In genomic region chr9:38067892-38068615, GRCh38 we compare ENCODE assay signal across 1 cellular context.
TF ChIP-seq lines count a peak whose summit lies in the region.

No MANE protein-coding gene starts in this region.

TF ChIP-seq in WTC11, 78 proteins besides CTCF, POLR2A, EP300 and RAD21 (continued from another document and continues in another):
- TF ChIP-seq, protein P1, sequence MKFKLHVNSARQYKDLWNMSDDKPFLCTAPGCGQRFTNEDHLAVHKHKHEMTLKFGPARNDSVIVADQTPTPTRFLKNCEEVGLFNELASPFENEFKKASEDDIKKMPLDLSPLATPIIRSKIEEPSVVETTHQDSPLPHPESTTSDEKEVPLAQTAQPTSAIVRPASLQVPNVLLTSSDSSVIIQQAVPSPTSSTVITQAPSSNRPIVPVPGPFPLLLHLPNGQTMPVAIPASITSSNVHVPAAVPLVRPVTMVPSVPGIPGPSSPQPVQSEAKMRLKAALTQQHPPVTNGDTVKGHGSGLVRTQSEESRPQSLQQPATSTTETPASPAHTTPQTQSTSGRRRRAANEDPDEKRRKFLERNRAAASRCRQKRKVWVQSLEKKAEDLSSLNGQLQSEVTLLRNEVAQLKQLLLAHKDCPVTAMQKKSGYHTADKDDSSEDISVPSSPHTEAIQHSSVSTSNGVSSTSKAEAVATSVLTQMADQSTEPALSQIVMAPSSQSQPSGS (CRISPR knock-in tag; IDR thresholded peaks at IDR 0.05; ENCODE audit: borderline replicate concordance, low read depth), result no peak
- TF ChIP-seq, protein P2, sequence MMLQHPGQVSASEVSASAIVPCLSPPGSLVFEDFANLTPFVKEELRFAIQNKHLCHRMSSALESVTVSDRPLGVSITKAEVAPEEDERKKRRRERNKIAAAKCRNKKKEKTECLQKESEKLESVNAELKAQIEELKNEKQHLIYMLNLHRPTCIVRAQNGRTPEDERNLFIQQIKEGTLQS (CRISPR knock-in tag; conservative IDR thresholded peaks at IDR 0.05), result no peak
- TF ChIP-seq, protein P3, sequence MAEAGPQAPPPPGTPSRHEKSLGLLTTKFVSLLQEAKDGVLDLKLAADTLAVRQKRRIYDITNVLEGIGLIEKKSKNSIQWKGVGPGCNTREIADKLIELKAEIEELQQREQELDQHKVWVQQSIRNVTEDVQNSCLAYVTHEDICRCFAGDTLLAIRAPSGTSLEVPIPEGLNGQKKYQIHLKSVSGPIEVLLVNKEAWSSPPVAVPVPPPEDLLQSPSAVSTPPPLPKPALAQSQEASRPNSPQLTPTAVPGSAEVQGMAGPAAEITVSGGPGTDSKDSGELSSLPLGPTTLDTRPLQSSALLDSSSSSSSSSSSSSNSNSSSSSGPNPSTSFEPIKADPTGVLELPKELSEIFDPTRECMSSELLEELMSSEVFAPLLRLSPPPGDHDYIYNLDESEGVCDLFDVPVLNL (CRISPR knock-in tag; IDR thresholded peaks at IDR 0.05; ENCODE audit: borderline replicate concordance, low read depth), result no peak
- TF ChIP-seq ZNF232 (CRISPR knock-in tag; IDR thresholded peaks at IDR 0.05), result 0 out of 2 replicates have a peak, but pooled peaks have one; percentile 41
- TF ChIP-seq, protein P4, sequence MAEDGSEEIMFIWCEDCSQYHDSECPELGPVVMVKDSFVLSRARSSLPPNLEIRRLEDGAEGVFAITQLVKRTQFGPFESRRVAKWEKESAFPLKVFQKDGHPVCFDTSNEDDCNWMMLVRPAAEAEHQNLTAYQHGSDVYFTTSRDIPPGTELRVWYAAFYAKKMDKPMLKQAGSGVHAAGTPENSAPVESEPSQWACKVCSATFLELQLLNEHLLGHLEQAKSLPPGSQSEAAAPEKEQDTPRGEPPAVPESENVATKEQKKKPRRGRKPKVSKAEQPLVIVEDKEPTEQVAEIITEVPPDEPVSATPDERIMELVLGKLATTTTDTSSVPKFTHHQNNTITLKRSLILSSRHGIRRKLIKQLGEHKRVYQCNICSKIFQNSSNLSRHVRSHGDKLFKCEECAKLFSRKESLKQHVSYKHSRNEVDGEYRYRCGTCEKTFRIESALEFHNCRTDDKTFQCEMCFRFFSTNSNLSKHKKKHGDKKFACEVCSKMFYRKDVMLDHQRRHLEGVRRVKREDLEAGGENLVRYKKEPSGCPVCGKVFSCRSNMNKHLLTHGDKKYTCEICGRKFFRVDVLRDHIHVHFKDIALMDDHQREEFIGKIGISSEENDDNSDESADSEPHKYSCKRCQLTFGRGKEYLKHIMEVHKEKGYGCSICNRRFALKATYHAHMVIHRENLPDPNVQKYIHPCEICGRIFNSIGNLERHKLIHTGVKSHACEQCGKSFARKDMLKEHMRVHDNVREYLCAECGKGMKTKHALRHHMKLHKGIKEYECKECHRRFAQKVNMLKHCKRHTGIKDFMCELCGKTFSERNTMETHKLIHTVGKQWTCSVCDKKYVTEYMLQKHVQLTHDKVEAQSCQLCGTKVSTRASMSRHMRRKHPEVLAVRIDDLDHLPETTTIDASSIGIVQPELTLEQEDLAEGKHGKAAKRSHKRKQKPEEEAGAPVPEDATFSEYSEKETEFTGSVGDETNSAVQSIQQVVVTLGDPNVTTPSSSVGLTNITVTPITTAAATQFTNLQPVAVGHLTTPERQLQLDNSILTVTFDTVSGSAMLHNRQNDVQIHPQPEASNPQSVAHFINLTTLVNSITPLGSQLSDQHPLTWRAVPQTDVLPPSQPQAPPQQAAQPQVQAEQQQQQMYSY (CRISPR knock-in tag; IDR thresholded peaks at IDR 0.05), result no peak
- TF ChIP-seq ZNF263 (CRISPR knock-in tag; IDR thresholded peaks at IDR 0.05; ENCODE audit: low read depth), result no peak
- TF ChIP-seq, protein P5, sequence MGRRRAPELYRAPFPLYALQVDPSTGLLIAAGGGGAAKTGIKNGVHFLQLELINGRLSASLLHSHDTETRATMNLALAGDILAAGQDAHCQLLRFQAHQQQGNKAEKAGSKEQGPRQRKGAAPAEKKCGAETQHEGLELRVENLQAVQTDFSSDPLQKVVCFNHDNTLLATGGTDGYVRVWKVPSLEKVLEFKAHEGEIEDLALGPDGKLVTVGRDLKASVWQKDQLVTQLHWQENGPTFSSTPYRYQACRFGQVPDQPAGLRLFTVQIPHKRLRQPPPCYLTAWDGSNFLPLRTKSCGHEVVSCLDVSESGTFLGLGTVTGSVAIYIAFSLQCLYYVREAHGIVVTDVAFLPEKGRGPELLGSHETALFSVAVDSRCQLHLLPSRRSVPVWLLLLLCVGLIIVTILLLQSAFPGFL (CRISPR knock-in tag; IDR thresholded peaks at IDR 0.05; ENCODE audit: borderline replicate concordance), result no peak
- no peak for TF ChIP-seq ELF4 (CRISPR knock-in tag; IDR thresholded peaks at IDR 0.05; ENCODE audit: low read depth)
- TF ChIP-seq, protein P6, sequence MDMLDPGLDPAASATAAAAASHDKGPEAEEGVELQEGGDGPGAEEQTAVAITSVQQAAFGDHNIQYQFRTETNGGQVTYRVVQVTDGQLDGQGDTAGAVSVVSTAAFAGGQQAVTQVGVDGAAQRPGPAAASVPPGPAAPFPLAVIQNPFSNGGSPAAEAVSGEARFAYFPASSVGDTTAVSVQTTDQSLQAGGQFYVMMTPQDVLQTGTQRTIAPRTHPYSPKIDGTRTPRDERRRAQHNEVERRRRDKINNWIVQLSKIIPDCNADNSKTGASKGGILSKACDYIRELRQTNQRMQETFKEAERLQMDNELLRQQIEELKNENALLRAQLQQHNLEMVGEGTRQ (CRISPR knock-in tag; IDR thresholded peaks at IDR 0.05), result no peak
- 0 out of 2 replicates have a peak, but pooled peaks have one; percentile 27 for TF ChIP-seq ESRRA (CRISPR knock-in tag; IDR thresholded peaks at IDR 0.05; ENCODE audit: borderline replicate concordance)
- TF ChIP-seq IRF1 (CRISPR knock-in tag; IDR thresholded peaks at IDR 0.05), result no peak
- no peak for TF ChIP-seq RELA (CRISPR knock-in tag; IDR thresholded peaks at IDR 0.05; ENCODE audit: borderline replicate concordance)
- TF ChIP-seq TEAD4 (CRISPR knock-in tag; IDR thresholded peaks at IDR 0.05), result no peak
- TF ChIP-seq ZNF121 (CRISPR knock-in tag; IDR thresholded peaks at IDR 0.05), result no peak
- no peak for TF ChIP-seq STAT6 (CRISPR knock-in tag; conservative IDR thresholded peaks at IDR 0.05; ENCODE audit: low read depth)
- TF ChIP-seq ZNF219 (CRISPR knock-in tag; IDR thresholded peaks at IDR 0.05; ENCODE audit: borderline replicate concordance), result no peak
- no peak for TF ChIP-seq JAZF1 (CRISPR knock-in tag; IDR thresholded peaks at IDR 0.05)
- TF ChIP-seq CDX4 (CRISPR knock-in tag; IDR thresholded peaks at IDR 0.05; ENCODE audit: borderline replicate concordance), result no peak
- TF ChIP-seq PRRX2 (CRISPR knock-in tag; IDR thresholded peaks at IDR 0.05), result no peak
- TF ChIP-seq ZBTB21 (CRISPR knock-in tag; IDR thresholded peaks at IDR 0.05; ENCODE audit: borderline replicate concordance), result no peak
- 0 out of 2 replicates have a peak, but pooled peaks have one; percentile 19 for TF ChIP-seq TCF7 (CRISPR knock-in tag; IDR thresholded peaks at IDR 0.05; ENCODE audit: low read depth)
- TF ChIP-seq GABPB1 (CRISPR knock-in tag; IDR thresholded peaks at IDR 0.05), result peak; percentile 30; the same call in 1 of the 2 replicates
- TF ChIP-seq SP1 (CRISPR knock-in tag; conservative IDR thresholded peaks at IDR 0.05), result no peak
- TF ChIP-seq MLX (CRISPR knock-in tag; IDR thresholded peaks at IDR 0.05), result no peak
- peak; percentile 93 for TF ChIP-seq ZNF423 (CRISPR knock-in tag; IDR thresholded peaks at IDR 0.05)
- TF ChIP-seq MXD4 (CRISPR knock-in tag; IDR thresholded peaks at IDR 0.05; ENCODE audit: borderline replicate concordance), result no peak
- TF ChIP-seq NFE2L1 (CRISPR knock-in tag; IDR thresholded peaks at IDR 0.05), result no peak
- no peak for TF ChIP-seq CREB1 (CRISPR knock-in tag; IDR thresholded peaks at IDR 0.05)
- TF ChIP-seq TEAD1 (CRISPR knock-in tag; IDR thresholded peaks at IDR 0.05), result peak; percentile 39; the same call in 1 of the 2 replicates
- TF ChIP-seq, protein P7, sequence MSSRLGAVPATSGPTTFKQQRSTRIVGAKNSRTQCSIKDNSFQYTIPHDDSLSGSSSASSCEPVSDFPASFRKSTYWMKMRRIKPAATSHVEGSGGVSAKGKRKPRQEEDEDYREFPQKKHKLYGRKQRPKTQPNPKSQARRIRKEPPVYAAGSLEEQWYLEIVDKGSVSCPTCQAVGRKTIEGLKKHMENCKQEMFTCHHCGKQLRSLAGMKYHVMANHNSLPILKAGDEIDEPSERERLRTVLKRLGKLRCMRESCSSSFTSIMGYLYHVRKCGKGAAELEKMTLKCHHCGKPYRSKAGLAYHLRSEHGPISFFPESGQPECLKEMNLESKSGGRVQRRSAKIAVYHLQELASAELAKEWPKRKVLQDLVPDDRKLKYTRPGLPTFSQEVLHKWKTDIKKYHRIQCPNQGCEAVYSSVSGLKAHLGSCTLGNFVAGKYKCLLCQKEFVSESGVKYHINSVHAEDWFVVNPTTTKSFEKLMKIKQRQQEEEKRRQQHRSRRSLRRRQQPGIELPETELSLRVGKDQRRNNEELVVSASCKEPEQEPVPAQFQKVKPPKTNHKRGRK (CRISPR knock-in tag; IDR thresholded peaks at IDR 0.05; ENCODE audit: borderline replicate concordance), result no peak
- TF ChIP-seq ETV6 (CRISPR knock-in tag; IDR thresholded peaks at IDR 0.05), result no peak
- TF ChIP-seq, protein P8, sequence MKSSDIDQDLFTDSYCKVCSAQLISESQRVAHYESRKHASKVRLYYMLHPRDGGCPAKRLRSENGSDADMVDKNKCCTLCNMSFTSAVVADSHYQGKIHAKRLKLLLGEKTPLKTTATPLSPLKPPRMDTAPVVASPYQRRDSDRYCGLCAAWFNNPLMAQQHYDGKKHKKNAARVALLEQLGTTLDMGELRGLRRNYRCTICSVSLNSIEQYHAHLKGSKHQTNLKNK (CRISPR knock-in tag; IDR thresholded peaks at IDR 0.05), result no peak
- TF ChIP-seq NR3C1 (CRISPR knock-in tag; conservative IDR thresholded peaks at IDR 0.05; ENCODE audit: low read depth), result no peak
- no peak for TF ChIP-seq NFATC4 (CRISPR knock-in tag; IDR thresholded peaks at IDR 0.05)
- no peak for TF ChIP-seq ZNF425 (CRISPR knock-in tag; conservative IDR thresholded peaks at IDR 0.05)
- TF ChIP-seq CBFB (CRISPR knock-in tag; IDR thresholded peaks at IDR 0.05; ENCODE audit: low read depth), result no peak
- no peak for TF ChIP-seq RORB (CRISPR knock-in tag; IDR thresholded peaks at IDR 0.05)
- TF ChIP-seq JUN (CRISPR knock-in tag; IDR thresholded peaks at IDR 0.05), result no peak
- TF ChIP-seq, protein P9, sequence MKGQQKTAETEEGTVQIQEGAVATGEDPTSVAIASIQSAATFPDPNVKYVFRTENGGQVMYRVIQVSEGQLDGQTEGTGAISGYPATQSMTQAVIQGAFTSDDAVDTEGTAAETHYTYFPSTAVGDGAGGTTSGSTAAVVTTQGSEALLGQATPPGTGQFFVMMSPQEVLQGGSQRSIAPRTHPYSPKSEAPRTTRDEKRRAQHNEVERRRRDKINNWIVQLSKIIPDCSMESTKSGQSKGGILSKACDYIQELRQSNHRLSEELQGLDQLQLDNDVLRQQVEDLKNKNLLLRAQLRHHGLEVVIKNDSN (CRISPR knock-in tag; IDR thresholded peaks at IDR 0.05), result no peak
- no peak for TF ChIP-seq CREM (CRISPR knock-in tag; IDR thresholded peaks at IDR 0.05)
- TF ChIP-seq GRHL2 (CRISPR knock-in tag; IDR thresholded peaks at IDR 0.05; ENCODE audit: insufficient replicate concordance, severe bottlenecking), result no peak
- TF ChIP-seq MYBL2 (CRISPR knock-in tag; IDR thresholded peaks at IDR 0.05), result no peak
